25 cellular contexts compared by ENCODE assay signal in the genomic region with DNA sequence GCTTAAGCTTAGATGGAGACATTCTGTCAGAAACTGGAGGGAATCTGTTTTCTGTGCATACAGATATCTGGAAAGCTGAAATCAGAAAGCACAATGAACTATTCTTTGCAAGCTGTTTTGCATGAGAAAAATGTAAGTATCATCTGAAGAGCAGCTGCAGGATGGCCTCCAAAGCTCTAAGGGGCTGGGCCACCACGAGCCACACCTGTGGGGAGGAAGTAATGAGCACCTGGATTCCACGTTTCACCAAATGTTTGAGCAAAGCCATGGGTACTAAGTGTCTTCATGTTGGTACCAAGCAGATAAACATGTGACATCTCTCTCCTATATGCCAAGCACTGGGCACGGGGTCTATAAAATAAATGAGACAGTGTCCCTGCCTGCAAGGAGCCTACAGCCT.
"Had no signal": no experiment of that assay in that cellular context is flagged by ENCODE, and none has a peak within 500 bp of the region (broad histone marks: within the 10 kb centered on the region; RNA-seq: fewer than 3 reads in every experiment).

No MANE protein-coding gene starts in this region.

- H3K36me3 ChIP-seq: ascending aorta, breast epithelium, cardiac muscle cell, esophagus squamous epithelium, WERI-Rb-1 had no signal

- H3K27me3 ChIP-seq: ascending aorta, breast epithelium, cardiac muscle cell, esophagus squamous epithelium, gastroesophageal sphincter had no signal

- H3K4me3 ChIP-seq: ascending aorta, breast epithelium, cardiac muscle cell, esophagus squamous epithelium, gastroesophageal sphincter had no signal

- DNase-seq: activated B cell treated with CpG ODN at 0.5 μM for 24 hours; activated CD4-positive, alpha-beta T cell treated with anti-CD3 and anti-CD28 coated beads for 48 hours; activated CD4-positive, alpha-beta T cell treated with anti-CD3 and anti-CD28 coated beads, Interleukin-2, amount 50 U/mL, for 1 hour; activated CD4-positive, alpha-beta T cell treated with anti-CD3 and anti-CD28 coated beads, Interleukin-2, amount 50 U/mL, for 48 hours; activated CD8-positive, alpha-beta memory T cell treated with anti-CD3 and anti-CD28 coated beads for 24 hours; activated CD8-positive, alpha-beta T cell treated with anti-CD3 and anti-CD28 coated beads for 36 hours; activated effector memory CD4-positive, alpha-beta T cell treated with Interleukin-2 at 50 U/mL for 16 hours; activated gamma-delta T cell treated with Interleukin-2 at 50 U/mL for 16 hours; activated naive CD4-positive, alpha-beta T cell treated with Interleukin-2 at 50 U/mL for 16 hours; activated naive CD8-positive, alpha-beta T cell treated with anti-CD3 and anti-CD28 coated beads, Interleukin-2, amount 10 ng/mL, durations not matched to agents 7 days and 5 days; activated T-cell treated with anti-CD3 and anti-CD28 coated beads, Interleukin-2, amount 50 U/mL, for 4 hours; central memory CD4-positive, alpha-beta T cell; cortex of kidney; effector CD8-positive, alpha-beta T cell; esophagus squamous epithelium; foreskin melanocyte; T-helper 1 cell; T-helper 17 cell; T1000; WERI-Rb-1 had no signal

- H3K4me1 ChIP-seq: ascending aorta, breast epithelium, esophagus squamous epithelium had no signal

- H3K9me3 ChIP-seq: ascending aorta, breast epithelium, esophagus squamous epithelium, gastroesophageal sphincter had no signal

- H3K27ac ChIP-seq: ascending aorta, breast epithelium, cardiac muscle cell, epithelial cell of prostate, esophagus squamous epithelium, gastroesophageal sphincter, WERI-Rb-1 had no signal
